In the genomic region with DNA sequence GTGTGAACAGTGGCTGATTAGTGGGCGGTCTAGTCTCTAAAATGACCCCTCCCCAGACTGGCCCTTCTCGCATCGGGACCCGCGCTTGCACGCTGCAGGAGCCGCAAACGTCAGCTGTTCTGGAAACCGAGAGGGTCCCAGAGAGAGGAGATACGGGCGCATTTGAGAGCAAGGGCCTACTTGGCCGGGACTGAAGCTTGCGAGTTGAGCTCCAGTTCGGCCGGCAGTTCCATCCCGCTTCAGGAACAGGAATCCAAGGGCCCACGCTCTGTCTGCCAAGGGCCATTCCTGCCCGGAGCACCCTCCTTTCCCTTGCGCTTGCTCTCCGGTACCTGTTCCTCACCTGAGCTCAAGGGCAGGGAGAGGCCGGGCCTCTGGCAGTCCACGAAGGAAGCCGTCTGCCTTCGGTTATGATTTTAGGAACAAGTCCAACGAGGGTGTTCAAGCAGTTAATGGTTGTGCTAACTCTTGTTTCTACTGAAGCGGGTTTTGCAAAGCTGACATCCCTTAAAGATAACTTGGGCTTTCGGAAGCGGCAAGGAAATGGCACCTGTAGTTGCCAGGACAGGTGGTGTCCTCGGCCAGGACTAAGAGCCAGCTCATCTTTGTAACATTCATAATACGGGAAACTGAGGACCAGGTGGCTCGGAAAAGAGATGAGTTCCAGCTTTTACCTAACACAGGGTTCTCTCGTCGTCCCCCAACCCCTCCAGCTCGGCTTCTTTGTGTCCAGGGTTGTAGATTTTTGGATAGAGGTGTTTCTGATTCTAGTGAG, we compare ENCODE assay signal across 21 cellular contexts. TPM values are rescaled to one million over a fixed set of nuclear protein-coding genes. Genes with fewer than 3 reads are reported as not detected.
A peak's percentile ranks its signal among the peaks of the same experiment; 100 is the strongest.
DNase-seq lines count a peak whose midpoint lies in the region; ATAC-seq and TF ChIP-seq lines count a peak whose summit lies in the region.
"Had no signal": no experiment of that assay in that cellular context is flagged by ENCODE, and none has a peak within 500 bp of the region (broad histone marks: within the 10 kb centered on the region; RNA-seq: fewer than 3 reads in every experiment).

No MANE protein-coding gene starts in this region.

- H3K36me3 Mint-ChIP-seq in activated naive CD4-positive, alpha-beta T cell treated with anti-CD3 and anti-CD28 coated beads, Interleukin-2, amount 50 U/mL, for 24 hours = peaks cover under 1% of the 10 kb centered on the region
- H3K36me3 Mint-ChIP-seq in WTC11 (no peaks in the 10 kb centered on the region), osteocyte (ENCODE audit: unreplicated experiment) (peaks cover 4% of the 10 kb centered on the region)
- peaks cover 8 to 14% of the 10 kb centered on the region in 2 donors for H3K36me3 Mint-ChIP-seq in stimulated activated naive B cell treated with anti-CD40 and anti-IgM and Interleukin-4, amounts not matched to agents 10 μg/mL and 1 μg/mL and 100 μg/mL, for 72 hours

- H3K9me3 Mint-ChIP-seq in activated naive CD4-positive, alpha-beta T cell treated with anti-CD3 and anti-CD28 coated beads, Interleukin-2, amount 50 U/mL, for 24 hours = no peaks in the 10 kb centered on the region
- H3K9me3 Mint-ChIP-seq in WTC11 (no peaks in the 10 kb centered on the region), osteocyte (ENCODE audit: unreplicated experiment) (no peaks in the 10 kb centered on the region)
- peaks cover 0 to 4% of the 10 kb centered on the region in 2 donors for H3K9me3 Mint-ChIP-seq in stimulated activated naive B cell treated with anti-CD40 and anti-IgM and Interleukin-4, amounts not matched to agents 10 μg/mL and 1 μg/mL and 100 μg/mL, for 72 hours

- peak overlapping the region; percentile 59 for H3K27ac Mint-ChIP-seq in activated naive CD4-positive, alpha-beta T cell treated with anti-CD3 and anti-CD28 coated beads, Interleukin-2, amount 50 U/mL, for 24 hours
- H3K27ac Mint-ChIP-seq in WTC11 (no peak overlapping the region), osteocyte (ENCODE audit: unreplicated experiment) (no peak overlapping the region)
- peak overlapping the region; percentile 37 for H3K27ac Mint-ChIP-seq in stimulated activated naive B cell treated with anti-CD40 and anti-IgM and Interleukin-4, amounts not matched to agents 10 μg/mL and 1 μg/mL and 100 μg/mL, for 72 hours

- no peaks in the 10 kb centered on the region for H3K36me3 ChIP-seq in testis (ENCODE audit: low read depth, missing control alignments)
- H3K36me3 ChIP-seq: adrenal gland, ovary, SJCRH30 had no signal

- CTCF ChIA-PET in WTC11 (lab: Charles Lee) = interaction anchor here (1.1 to 7.6 kb wide), 2 partner anchors 23 to 46 kb away, joined by 5 to 123 read pairs; a partner anchor contains a TSS

- intact Hi-C loops in testis (cut with DNase I; ENCODE audit: low total_unique reads) = no loop called here

- H3K4me1 ChIP-seq in testis = peaks cover 8% of the 10 kb centered on the region
- H3K4me1 ChIP-seq: Caco-2, SJCRH30 had no signal

- no peak for TF ChIP-seq POLR2A in testis (IDR thresholded peaks at IDR 0.05)

- no peak for ATAC-seq in WTC11
- ATAC-seq in stimulated activated naive B cell treated with anti-CD40 and anti-IgM and Interleukin-4, amounts not matched to agents 10 μg/mL and 1 μg/mL and 100 μg/mL, for 72 hours (replicated peaks) = no peak
- ATAC-seq: GM12878, heart right ventricle had no signal

- H3K27ac ChIP-seq in testis = no peak overlapping the region
- H3K27ac ChIP-seq: adrenal gland, heart right ventricle, ovary, SJCRH30 had no signal

- H3K27me3 Mint-ChIP-seq in activated naive CD4-positive, alpha-beta T cell treated with anti-CD3 and anti-CD28 coated beads, Interleukin-2, amount 50 U/mL, for 24 hours = peaks cover 52% of the 10 kb centered on the region
- H3K27me3 Mint-ChIP-seq in WTC11 (ENCODE audit: low read depth) = peaks cover 100% of the 10 kb centered on the region
- H3K27me3 Mint-ChIP-seq in stimulated activated naive B cell treated with anti-CD40 and anti-IgM and Interleukin-4, amounts not matched to agents 10 μg/mL and 1 μg/mL and 100 μg/mL, for 72 hours = peaks cover 62 to 77% of the 10 kb centered on the region in 2 donors
- H3K27me3 Mint-ChIP-seq in osteocyte (ENCODE audit: unreplicated experiment) = no peaks in the 10 kb centered on the region

- H3K9me3 ChIP-seq in testis = no peaks in the 10 kb centered on the region
- H3K9me3 ChIP-seq: adrenal gland, Caco-2, heart right ventricle, ovary, SJCRH30 had no signal

- DNase-seq in activated naive CD4-positive, alpha-beta T cell treated with Interleukin-2 at 50 U/mL for 16 hours = no peak
- peak; percentile 58 for DNase-seq in WTC11 (ENCODE audit: low spot score)
- DNase-seq in iPS-NIHi11 (ENCODE audit: low spot score) = peak; percentile 55
- DNase-seq in stimulated activated naive B cell treated with anti-CD40 and anti-IgM and Interleukin-4, amounts not matched to agents 10 μg/mL and 1 μg/mL and 100 μg/mL, for 72 hours = no peak
- no peak for DNase-seq in testis
- DNase-seq in osteocyte (ENCODE audit: extremely low spot score, unreplicated experiment) = no peak
- DNase-seq in DMS 273 (lab: John Stamatoyannopoulos, UW; ENCODE audit: unreplicated experiment) = no peak
- DNase-seq: adrenal gland; Caco-2; caudate nucleus; GOT3; heart right ventricle; KBM-7; NCI-H2029 treated with DMSO at 0.1 percent for 48 hours; NCI-H524 treated with DMSO at 0.1 percent for 48 hours; ovary; SJCRH30; stimulated activated CD4-positive, alpha-beta T cell treated with anti-CD3 and anti-CD28 coated beads, Interleukin-2, amount 100 ng/mL, for 24 hours had no signal

- H3K27me3 ChIP-seq in testis = peaks cover 3% of the 10 kb centered on the region
- H3K27me3 ChIP-seq: SJCRH30 had no signal

- H3K4me1 Mint-ChIP-seq in activated naive CD4-positive, alpha-beta T cell treated with anti-CD3 and anti-CD28 coated beads, Interleukin-2, amount 50 U/mL, for 24 hours = peaks cover 26% of the 10 kb centered on the region
- H3K4me1 Mint-ChIP-seq in WTC11 = peaks cover 56% of the 10 kb centered on the region
- peaks cover 30 to 46% of the 10 kb centered on the region in 2 donors for H3K4me1 Mint-ChIP-seq in stimulated activated naive B cell treated with anti-CD40 and anti-IgM and Interleukin-4, amounts not matched to agents 10 μg/mL and 1 μg/mL and 100 μg/mL, for 72 hours
- peaks cover 31% of the 10 kb centered on the region for H3K4me1 Mint-ChIP-seq in osteocyte (ENCODE audit: unreplicated experiment)

- no peak overlapping the region for H3K4me3 Mint-ChIP-seq in activated naive CD4-positive, alpha-beta T cell treated with anti-CD3 and anti-CD28 coated beads, Interleukin-2, amount 50 U/mL, for 24 hours
- H3K4me3 Mint-ChIP-seq in WTC11 (peak overlapping the region; percentile 58), osteocyte (ENCODE audit: unreplicated experiment) (no peak overlapping the region)
- H3K4me3 Mint-ChIP-seq in stimulated activated naive B cell treated with anti-CD40 and anti-IgM and Interleukin-4, amounts not matched to agents 10 μg/mL and 1 μg/mL and 100 μg/mL, for 72 hours = no peak overlapping the region

- no peak overlapping the region for H3K4me3 ChIP-seq in testis
- H3K4me3 ChIP-seq: adrenal gland, GM12878, heart right ventricle, ovary, SJCRH30 had no signal

- TF ChIP-seq CTCF in WTC11 (IDR thresholded peaks at IDR 0.05) (no peak), testis (IDR thresholded peaks at IDR 0.05) (no peak), osteocyte (IDR thresholded peaks at IDR 0.05) (no peak)

- 45 to 53% methylated on average over 17 to 34 of the region's 34 CpGs for WGBS in testis, 2 donors

- POLR2A ChIA-PET in WTC11 (lab: Charles Lee) = interaction anchor here (0.8 kb wide), 1 partner anchor 20 kb away, joined by 5 read pairs; no protein-coding TSS in a partner anchor

TF ChIP-seq in WTC11, 78 proteins besides CTCF, POLR2A, EP300 and RAD21:
- TF ChIP-seq, protein P1, sequence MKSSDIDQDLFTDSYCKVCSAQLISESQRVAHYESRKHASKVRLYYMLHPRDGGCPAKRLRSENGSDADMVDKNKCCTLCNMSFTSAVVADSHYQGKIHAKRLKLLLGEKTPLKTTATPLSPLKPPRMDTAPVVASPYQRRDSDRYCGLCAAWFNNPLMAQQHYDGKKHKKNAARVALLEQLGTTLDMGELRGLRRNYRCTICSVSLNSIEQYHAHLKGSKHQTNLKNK (CRISPR knock-in tag; IDR thresholded peaks at IDR 0.05) = no peak
- TF ChIP-seq FOXJ3 (CRISPR knock-in tag; IDR thresholded peaks at IDR 0.05; ENCODE audit: borderline replicate concordance) (no peak), ZNF317 (CRISPR knock-in tag; IDR thresholded peaks at IDR 0.05; ENCODE audit: borderline replicate concordance, low read depth) (no peak), ZNF671 (CRISPR knock-in tag; IDR thresholded peaks at IDR 0.05) (no peak), NR3C1 (CRISPR knock-in tag; conservative IDR thresholded peaks at IDR 0.05; ENCODE audit: low read depth) (no peak), SMAD3 (CRISPR knock-in tag; IDR thresholded peaks at IDR 0.05; ENCODE audit: borderline replicate concordance) (no peak), RORB (CRISPR knock-in tag; IDR thresholded peaks at IDR 0.05) (no peak)

RNA-seq across cellular contexts. Expression of a gene that starts 3.9 kb away (rescaled TPM):
- total RNA-seq in WTC11 (2021) (not detected in 3 replicates), testis (not detected), osteocyte (25.2 and 29.7 TPM in 2 replicates)
- 0.21 TPM for polyA plus RNA-seq in testis (ENCODE audit: insufficient read depth, low read depth, low replicate concordance)
- total RNA-seq: fibroblast of lung, GM12878 had no signal

RNA-seq across cellular contexts. Expression of a gene that starts 21.3 kb away (rescaled TPM):
- 0.28 to 0.64 TPM (median 0.55 TPM) in 3 replicates for total RNA-seq in WTC11 (2021)
- total RNA-seq in testis = 1 to 10 TPM in 1 of 2 donors, under 1 TPM in 1; 0.99 to 1.1 TPM
- 0.29 TPM for polyA plus RNA-seq in testis (ENCODE audit: insufficient read depth, low read depth, low replicate concordance)
- total RNA-seq in osteocyte = 17.4 and 17.6 TPM in 2 replicates
- total RNA-seq: fibroblast of lung, GM12878 had no signal
- polyA plus RNA-seq: fibroblast of lung, heart right ventricle, ovary had no signal

Comparison
In these comparisons a context has a peak if more than half of its experiments do, and no peak if none do; other contexts are left out.
1. H3K27ac Mint-ChIP-seq: peak in activated naive CD4-positive, alpha-beta T cell treated with anti-CD3 and anti-CD28 coated beads, Interleukin-2, amount 50 U/mL, for 24 hours (single experiment) and stimulated activated naive B cell treated with anti-CD40 and anti-IgM and Interleukin-4, amounts not matched to agents 10 μg/mL and 1 μg/mL and 100 μg/mL, for 72 hours (single experiment); none in WTC11 (single experiment) and osteocyte (single experiment).
2. DNase-seq: peak in WTC11 (single experiment) and iPS-NIHi11 (single experiment); none in activated naive CD4-positive, alpha-beta T cell treated with Interleukin-2 at 50 U/mL for 16 hours (single experiment), stimulated activated naive B cell treated with anti-CD40 and anti-IgM and Interleukin-4, amounts not matched to agents 10 μg/mL and 1 μg/mL and 100 μg/mL, for 72 hours (single experiment), testis (single experiment), osteocyte (single experiment) and DMS 273 (single experiment).
3. RNA of a gene that starts 3.9 kb away (total RNA-seq): 25.2 to 29.7 TPM in osteocyte; not detected in WTC11 and not detected in testis; every median in the first group is over 10 times any median in the second.